In the genomic region with DNA sequence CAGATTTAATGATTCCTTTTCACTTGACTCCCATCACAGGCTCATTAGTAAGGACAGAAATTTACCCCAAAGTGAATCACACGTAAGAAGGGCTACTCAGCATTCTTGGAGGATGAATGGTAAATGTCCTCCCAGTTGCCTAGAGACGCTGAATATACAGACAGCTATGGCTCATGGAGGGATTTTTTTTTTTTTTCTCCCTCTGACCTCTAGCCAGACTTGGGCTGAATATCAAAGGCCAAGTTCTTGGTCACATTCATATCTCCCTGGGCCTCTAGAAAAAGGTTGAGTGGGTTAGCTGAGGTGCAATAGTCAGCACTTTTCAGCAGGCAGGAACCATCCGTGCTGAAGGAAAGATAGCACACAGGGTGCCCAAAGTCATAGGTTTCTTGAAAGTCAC, we compare ENCODE assay signal across 9 cellular contexts.
DNase-seq lines count a peak whose midpoint lies in the region; ATAC-seq, FAIRE-seq and TF ChIP-seq lines count a peak whose summit lies in the region.
"Had no signal": no experiment of that assay in that cellular context is flagged by ENCODE, and none has a peak within 500 bp of the region (broad histone marks: within the 10 kb centered on the region; RNA-seq: fewer than 3 reads in every experiment).

No MANE protein-coding gene starts in this region.

- no peaks in the 10 kb centered on the region for H3K79me2 ChIP-seq in fibroblast of lung (ENCODE audit: control insufficient read depth, insufficient read depth, low read length)

- no peak overlapping the region for H3K9ac ChIP-seq in fibroblast of lung (ENCODE audit: insufficient read depth, low read length)

- FAIRE-seq in GM12891 (lab: Jason Lieb, UNC) = no peak

- POLR2A ChIA-PET in HEK293T (lab: Yijun Ruan, JAX) = no interaction called here

- peaks cover 21% of the 10 kb centered on the region for H3K4me1 ChIP-seq in fibroblast of lung (ENCODE audit: control insufficient read depth, extremely low read depth, insufficient read depth, low read length)

- H4K20me1 ChIP-seq in fibroblast of lung (ENCODE audit: control insufficient read depth, extremely low read depth, insufficient read depth, low read length) = no peaks in the 10 kb centered on the region

- no peak overlapping the region for H2AFZ ChIP-seq in fibroblast of lung (ENCODE audit: low read length)

- TF ChIP-seq CTCF in fibroblast of lung (conservative IDR thresholded peaks at IDR 0.05 in 1 of 2, IDR thresholded peaks at IDR 0.05 in 1 of 2; ENCODE audit: low read depth in 1 of 2, low read length in 2 of 2) (no peak), coronary artery (IDR thresholded peaks at IDR 0.05) (no peak)

- CTCF ChIA-PET in HEK293T (lab: Yijun Ruan, JAX) = no interaction called here

- no peaks in the 10 kb centered on the region for H3K9me3 ChIP-seq in fibroblast of lung (ENCODE audit: control insufficient read depth, insufficient read depth, low read depth, low read length)
- H3K9me3 ChIP-seq: right lobe of liver had no signal

- ATAC-seq in HG02759 (IDR thresholded peaks at IDR 0.05; ENCODE audit: unreplicated experiment) = no peak

- peak overlapping the region; percentile 83 for H3K27ac ChIP-seq in fibroblast of lung (ENCODE audit: insufficient read depth, low read length)
- no peak overlapping the region for H3K27ac ChIP-seq in coronary artery
- H3K27ac ChIP-seq: right lobe of liver had no signal

- H3K4me3 ChIP-seq in fibroblast of lung (replicated peaks in 1 of 4; ENCODE audit: control extremely low read depth in 1 of 4, insufficient read depth in 1 of 4, low read depth in 3 of 4, low read length in 4 of 4) = no peak overlapping the region
- H3K4me3 ChIP-seq in coronary artery = no peak overlapping the region
- H3K4me3 ChIP-seq: right lobe of liver had no signal

- no peaks in the 10 kb centered on the region for H3K36me3 ChIP-seq in fibroblast of lung (ENCODE audit: control insufficient read depth, insufficient read depth, low read length)
- H3K36me3 ChIP-seq: right lobe of liver had no signal

- H3K27me3 ChIP-seq in fibroblast of lung (ENCODE audit: control insufficient read depth, insufficient read depth, low read length) = no peaks in the 10 kb centered on the region
- H3K27me3 ChIP-seq: right lobe of liver had no signal

- no peak overlapping the region for H3K4me2 ChIP-seq in fibroblast of lung (ENCODE audit: extremely low read depth, insufficient read depth, low read length)

- peak; percentile 99 for DNase-seq in GM04503 (ENCODE audit: low read depth)
- peak; percentile 96 for DNase-seq in RPMI7951 (ENCODE audit: low read depth)
- DNase-seq in fibroblast of lung (ENCODE audit: low read depth in 2 of 2) = peak; percentile 97 to 98
- peak; percentile 37 for DNase-seq in pulmonary artery endothelial cell (ENCODE audit: low read depth, low spot score)
- DNase-seq in HEK293T (ENCODE audit: extremely low spot score) = no peak
- no peak for DNase-seq in coronary artery (ENCODE audit: low spot score)
- DNase-seq in GM12891 (ENCODE audit: insufficient read length, low spot score) = no peak
- DNase-seq: right lobe of liver had no signal

- TF ChIP-seq POLR2A in GM12891 (IDR thresholded peaks at IDR 0.05; ENCODE audit: low read depth, low read length) = no peak

TF ChIP-seq in HEK293T, 16 proteins besides CTCF, POLR2A, EP300 and RAD21:
- TF ChIP-seq ARNT (IDR thresholded peaks at IDR 0.05) (no peak), SP1 (IDR thresholded peaks at IDR 0.05) (no peak), ZNF384 (IDR thresholded peaks at IDR 0.05) (no peak), FOXA1 (IDR thresholded peaks at IDR 0.05) (no peak), FOXM1 (IDR thresholded peaks at IDR 0.05; ENCODE audit: borderline replicate concordance) (no peak), HDGF (IDR thresholded peaks at IDR 0.05; ENCODE audit: borderline replicate concordance) (no peak), FOXK2 (IDR thresholded peaks at IDR 0.05) (no peak), BHLHE40 (IDR thresholded peaks at IDR 0.05; ENCODE audit: borderline replicate concordance) (no peak), CTBP1 (IDR thresholded peaks at IDR 0.05; ENCODE audit: borderline replicate concordance) (no peak), ELF4 (IDR thresholded peaks at IDR 0.05) (no peak), L3MBTL2 (conservative IDR thresholded peaks at IDR 0.05) (no peak), TARDBP (IDR thresholded peaks at IDR 0.05) (no peak)
- TF ChIP-seq, protein P1, sequence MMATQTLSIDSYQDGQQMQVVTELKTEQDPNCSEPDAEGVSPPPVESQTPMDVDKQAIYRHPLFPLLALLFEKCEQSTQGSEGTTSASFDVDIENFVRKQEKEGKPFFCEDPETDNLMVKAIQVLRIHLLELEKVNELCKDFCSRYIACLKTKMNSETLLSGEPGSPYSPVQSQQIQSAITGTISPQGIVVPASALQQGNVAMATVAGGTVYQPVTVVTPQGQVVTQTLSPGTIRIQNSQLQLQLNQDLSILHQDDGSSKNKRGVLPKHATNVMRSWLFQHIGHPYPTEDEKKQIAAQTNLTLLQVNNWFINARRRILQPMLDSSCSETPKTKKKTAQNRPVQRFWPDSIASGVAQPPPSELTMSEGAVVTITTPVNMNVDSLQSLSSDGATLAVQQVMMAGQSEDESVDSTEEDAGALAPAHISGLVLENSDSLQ (IDR thresholded peaks at IDR 0.05) = no peak
TF ChIP-seq in HEK293T: peak in this region for 0.

TF ChIP-seq in GM12891, 5 proteins besides CTCF, POLR2A, EP300 and RAD21:
- TF ChIP-seq TAF1 (IDR thresholded peaks at IDR 0.05; ENCODE audit: low read depth, low read length) (no peak), SPI1 (IDR thresholded peaks at IDR 0.05; ENCODE audit: low read depth, low read length) (no peak), PAX5 (IDR thresholded peaks at IDR 0.05; ENCODE audit: insufficient read depth, low read length, severe bottlenecking) (no peak), POU2F2 (IDR thresholded peaks at IDR 0.05; ENCODE audit: low read depth, low read length) (no peak), POLR2AphosphoS5 (IDR thresholded peaks at IDR 0.05; ENCODE audit: low read depth, low read length) (no peak)

Comparison
In these comparisons a context has a peak if more than half of its experiments do, and no peak if none do; other contexts are left out.
1. DNase-seq: peak in GM04503 (single experiment), RPMI7951 (single experiment), fibroblast of lung (2 of 2) and pulmonary artery endothelial cell (single experiment); none in HEK293T (single experiment), coronary artery (single experiment) and GM12891 (single experiment).